Comparison of ENCODE assay signal across 16 cellular contexts in genomic region chr1:93989601-93990000, GRCh38.
"Had no signal": no experiment of that assay in that cellular context is flagged by ENCODE, and none has a peak within 500 bp of the region (broad histone marks: within the 10 kb centered on the region; RNA-seq: fewer than 3 reads in every experiment).

No MANE protein-coding gene starts in this region.

- H3K9me3 ChIP-seq: heart right ventricle, right lobe of liver, thoracic aorta had no signal

- H3K9me3 Mint-ChIP-seq: endodermal cell; stimulated activated naive CD8-positive, alpha-beta T cell treated with anti-CD3 and anti-CD28 coated beads, Interleukin-15, Interleukin-2, amounts not matched to agents 100 ng/mL and 50 ng/mL, for 24 hours; T-helper 2 cell treated with Interferon-gamma antibody and Interleukin-4, amounts not matched to agents 5 μg/mL and 100 μg/mL, for 36 hours had no signal

- H3K27ac ChIP-seq: heart right ventricle, right lobe of liver, thoracic aorta had no signal

- FAIRE-seq: urothelium cell line had no signal

- H3K4me3 Mint-ChIP-seq: endodermal cell; stimulated activated naive CD8-positive, alpha-beta T cell treated with anti-CD3 and anti-CD28 coated beads, Interleukin-15, Interleukin-2, amounts not matched to agents 100 ng/mL and 50 ng/mL, for 24 hours; T-helper 2 cell treated with Interferon-gamma antibody and Interleukin-4, amounts not matched to agents 5 μg/mL and 100 μg/mL, for 36 hours had no signal

- H3K36me3 ChIP-seq: heart right ventricle, right lobe of liver, thoracic aorta had no signal

- H3K4me3 ChIP-seq: heart right ventricle, right lobe of liver, thoracic aorta had no signal

- H3K27me3 ChIP-seq: right lobe of liver had no signal

- ATAC-seq: heart right ventricle, left ventricle myocardium superior had no signal

- H3K4me1 Mint-ChIP-seq: endodermal cell had no signal

- DNase-seq: activated CD4-positive, alpha-beta T cell treated with anti-CD3 and anti-CD28 coated beads, Interleukin-2, amount 50 U/mL, for 1 hour; activated naive CD4-positive, alpha-beta T cell treated with anti-CD3 and anti-CD28 coated beads, Interleukin-2, amount 50 U/mL, for 16 hours; amniotic stem cell; endodermal cell; foreskin melanocyte; heart right ventricle; left ventricle myocardium superior; mesendoderm; right lobe of liver; stimulated activated CD4-positive, alpha-beta T cell treated with anti-CD3 and anti-CD28 coated beads, Interleukin-2, amount 100 ng/mL, for 48 hours; SW 1271 had no signal

- H3K27ac Mint-ChIP-seq: endodermal cell; progenitor cell of endocrine pancreas; stimulated activated naive CD8-positive, alpha-beta T cell treated with anti-CD3 and anti-CD28 coated beads, Interleukin-15, Interleukin-2, amounts not matched to agents 100 ng/mL and 50 ng/mL, for 24 hours; T-helper 2 cell treated with Interferon-gamma antibody and Interleukin-4, amounts not matched to agents 5 μg/mL and 100 μg/mL, for 36 hours had no signal
